Comparison of ENCODE assay signal across 8 cellular contexts in the genomic region with DNA sequence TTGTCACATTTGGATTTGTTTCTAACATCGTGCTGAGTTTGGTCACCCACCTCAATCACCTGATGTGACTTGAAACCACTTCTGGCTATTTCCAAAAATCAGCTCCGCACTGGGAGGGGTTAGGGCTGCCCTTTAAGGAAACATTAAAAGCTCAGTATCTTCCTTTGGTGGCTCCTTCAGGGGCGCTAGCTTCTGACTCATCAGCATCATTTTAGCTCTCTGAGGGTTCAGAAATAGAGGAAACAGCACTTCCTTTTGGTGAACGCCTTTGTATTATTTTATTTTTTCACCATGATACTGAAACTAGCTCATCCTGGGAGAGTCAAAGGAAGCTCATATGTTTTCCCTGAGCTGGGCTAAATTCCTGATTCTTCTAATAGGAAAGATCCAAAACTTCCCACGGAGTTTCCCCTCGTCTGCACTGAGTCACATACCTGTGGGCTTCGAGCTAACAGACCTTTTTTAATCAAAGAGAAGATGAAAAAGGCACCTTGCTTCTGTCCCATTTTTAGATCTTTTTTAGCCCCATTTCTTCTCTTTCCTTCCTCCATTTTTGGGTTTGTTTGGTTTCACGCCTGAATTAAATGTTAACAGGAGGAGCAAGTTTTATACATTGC. TPM values are rescaled to one million over a fixed set of nuclear protein-coding genes. Genes with fewer than 3 reads are reported as not detected.
DNase-seq lines count a peak whose midpoint lies in the region; ATAC-seq, FAIRE-seq and TF ChIP-seq lines count a peak whose summit lies in the region.

No MANE protein-coding gene starts in this region.

- no peak for TF ChIP-seq CTCF in MM.1S (IDR thresholded peaks at IDR 0.05; ENCODE audit: low read length)
- no peak for TF ChIP-seq CTCF in fibroblast of mammary gland (conservative IDR thresholded peaks at IDR 0.05; ENCODE audit: control insufficient read depth, insufficient read depth, low read depth, low read length)
- no peak for TF ChIP-seq CTCF in omental fat pad (IDR thresholded peaks at IDR 0.05)

- H3K27me3 ChIP-seq in MM.1S (replicated peaks; ENCODE audit: insufficient read depth, low read length), result no peaks in the 10 kb centered on the region

- H3K36me3 ChIP-seq in MM.1S (replicated peaks; ENCODE audit: insufficient read depth, low read length), result no peaks in the 10 kb centered on the region

- no peaks in the 10 kb centered on the region for H3K79me2 ChIP-seq in MM.1S (ENCODE audit: low read length)

- H3K9me3 ChIP-seq in MM.1S (replicated peaks; ENCODE audit: insufficient read depth, low read length), result no peaks in the 10 kb centered on the region

- no peak overlapping the region for H3K9ac ChIP-seq in MM.1S (ENCODE audit: low read length)

- FAIRE-seq in urothelium cell line (lab: Jason Lieb, UNC), result no peak

- peak overlapping the region; percentile 41 for H2AFZ ChIP-seq in MM.1S (ENCODE audit: low read length)

- ATAC-seq in GM18508 (IDR thresholded peaks at IDR 0.05; ENCODE audit: insufficient read depth, unreplicated experiment) (peak; percentile 91), GM21717 (IDR thresholded peaks at IDR 0.05; ENCODE audit: unreplicated experiment) (peak; percentile 96), HG03045 (IDR thresholded peaks at IDR 0.05; ENCODE audit: unreplicated experiment) (no peak), omental fat pad (ENCODE audit: low FRiP score) (no peak)

- H3K4me1 ChIP-seq in MM.1S (ENCODE audit: low read length), result peaks cover 40% of the 10 kb centered on the region

- DNase-seq in MM.1S, result peak; percentile 52
- peak; percentile 47 for DNase-seq in fibroblast of mammary gland (ENCODE audit: low read depth)
- no peak for DNase-seq in omental fat pad (ENCODE audit: low spot score)
- DNase-seq in urothelium cell line (ENCODE audit: low spot score), result no peak
- no peak for DNase-seq in NCI-H82 (lab: John Stamatoyannopoulos, UW)

- H3F3A ChIP-seq in MM.1S (ENCODE audit: insufficient read depth, low read length), result no peaks in the 10 kb centered on the region; the same call in 1 of the 2 replicates

- peak overlapping the region; percentile 44 for H3K4me2 ChIP-seq in MM.1S (ENCODE audit: low read depth, low read length)

- H3K4me3 ChIP-seq in MM.1S (ENCODE audit: low read length) (peak overlapping the region; percentile 14; the same call in 1 of the 2 replicates), fibroblast of mammary gland (ENCODE audit: control insufficient read depth, low read depth, low read length) (no peak overlapping the region)

- no peaks in the 10 kb centered on the region for H3K9me2 ChIP-seq in MM.1S (replicated peaks; ENCODE audit: insufficient read depth, low read length)

- H4K20me1 ChIP-seq in MM.1S (ENCODE audit: insufficient read depth, low read length), result no peaks in the 10 kb centered on the region

- H3K27ac ChIP-seq in MM.1S (ENCODE audit: low read length), result peak overlapping the region; percentile 50; the same call in 1 of the 2 replicates

RNA-seq across cellular contexts. Expression of gene ROPN1L, which starts 48.2 kb away (rescaled TPM):
- 1 to 10 TPM in 2 of 4 donors, under 1 TPM in 1, not detected in 1; 0.56 to 2.2 (median 1.4) TPM for total RNA-seq in omental fat pad

Comparison
In these comparisons a context has a peak if more than half of its experiments do, and no peak if none do; other contexts are left out.
1. ATAC-seq: peak in GM18508 (single experiment) and GM21717 (single experiment); none in HG03045 (single experiment) and omental fat pad (single experiment).
2. DNase-seq: peak in MM.1S (single experiment) and fibroblast of mammary gland (single experiment); none in omental fat pad (single experiment), urothelium cell line (single experiment) and NCI-H82 (single experiment).